In the genomic region with DNA sequence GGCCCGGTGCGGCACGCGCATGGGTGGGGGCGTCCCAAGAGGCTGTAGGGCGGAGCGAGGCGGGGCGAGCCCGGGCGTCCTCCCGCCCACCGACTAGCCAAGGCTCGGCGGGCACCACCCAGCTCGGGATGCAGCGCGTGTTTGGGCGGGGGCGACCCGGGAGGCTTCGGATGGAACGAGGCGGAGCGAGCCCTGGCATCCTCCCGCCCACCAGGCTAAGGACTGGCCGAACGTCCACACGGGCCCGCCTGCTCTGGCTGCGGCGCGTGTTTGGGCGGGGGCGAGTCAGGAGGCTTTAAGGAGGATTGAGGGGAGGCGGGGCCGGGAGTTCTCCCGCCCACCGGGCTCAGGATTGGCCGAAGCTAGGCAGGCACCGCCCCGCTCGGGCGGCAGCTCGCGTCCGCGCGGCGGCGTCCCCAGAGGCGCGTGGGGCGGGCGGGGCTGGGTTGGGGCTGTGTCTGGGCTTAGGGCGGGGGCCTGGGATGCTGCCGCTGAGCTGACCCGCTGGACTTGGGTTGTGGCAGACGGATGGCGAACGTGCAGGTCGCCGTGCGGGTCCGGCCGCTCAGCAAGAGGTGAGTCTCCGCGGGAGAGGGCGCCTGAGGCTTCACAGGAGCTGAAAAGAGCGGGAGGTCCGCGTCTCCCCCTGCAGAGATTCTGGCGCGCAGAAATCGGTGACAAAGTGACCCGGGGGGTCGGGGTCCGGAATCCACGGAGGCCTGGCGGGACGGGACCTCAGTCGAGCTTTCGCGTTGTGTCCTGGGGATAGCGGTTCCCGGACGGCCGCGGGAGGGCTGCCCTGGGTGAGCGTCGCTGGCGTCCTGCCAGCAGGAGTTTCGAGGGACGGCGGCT, we compare ENCODE assay signal across 8 cellular contexts. TPM values are rescaled to one million over a fixed set of nuclear protein-coding genes. Genes with fewer than 3 reads are reported as not detected.
DNase-seq lines count a peak whose midpoint lies in the region; ATAC-seq, FAIRE-seq and TF ChIP-seq lines count a peak whose summit lies in the region.

A gene (plus strand): TSS at position 419 of the 852 bp plus-strand sequence. CDS start 110 bp downstream, at position 529.

- no peaks in the 10 kb centered on the region for H3K27me3 ChIP-seq in right cardiac atrium (ENCODE audit: control insufficient read depth, insufficient read depth)

- ATAC-seq in GM18505 (IDR thresholded peaks at IDR 0.05; ENCODE audit: unreplicated experiment) (peak; percentile 89), HG02970 (IDR thresholded peaks at IDR 0.05; ENCODE audit: low FRiP score, unreplicated experiment) (peak; percentile 91), right cardiac atrium (peak; percentile 98)

- peak; percentile 35 for FAIRE-seq in urothelium cell line (lab: Jason Lieb, UNC)

- H3K9me3 ChIP-seq in right cardiac atrium (ENCODE audit: control insufficient read depth, low read length): no peaks in the 10 kb centered on the region

- peak within 1 kb of the TSS; percentile 77 for H3K4me3 ChIP-seq in right cardiac atrium (ENCODE audit: low read length)

- under 1% methylated on average over 95 of the region's 95 CpGs for WGBS in right cardiac atrium

- intact Hi-C loops in right cardiac atrium (cut with DNase I): no loop called here

- peak within 1 kb of the TSS; percentile 85 for H3K27ac ChIP-seq in right cardiac atrium (ENCODE audit: low read length)

- TF ChIP-seq POLR2A in GM18505 (IDR thresholded peaks at IDR 0.05; ENCODE audit: borderline replicate concordance, extremely low read depth, insufficient read depth, insufficient read length): peak; percentile 58

- peak; percentile 61 for DNase-seq in NCI-H187 treated with DMSO at 0.1 percent for 48 hours (lab: John Stamatoyannopoulos, UW)
- DNase-seq in T-helper 2 cell: peak; percentile 87 to 96 (median 89)
- peak; percentile 66 to 99 (median 98) for DNase-seq in anterior cingulate cortex (lab: John Stamatoyannopoulos, UW)
- DNase-seq in right cardiac atrium: peak; percentile 99 to 100 (median 100)
- DNase-seq in pulmonary artery endothelial cell (ENCODE audit: low read depth, low spot score): peak; percentile 95
- peak; percentile 99 for DNase-seq in urothelium cell line (ENCODE audit: low spot score)

- H3K4me1 ChIP-seq in right cardiac atrium (ENCODE audit: control insufficient read depth, insufficient read depth, low read length): peaks cover 3% of the 10 kb centered on the region

RNA-seq across cellular contexts. Expression of the gene that starts here (rescaled TPM):
- total RNA-seq in right cardiac atrium (10 to 100 TPM in 3 of 4 donors, 1 to 10 TPM in 1; 9.9 to 12.0 (median 11.5) TPM), pulmonary artery endothelial cell (4.8 and 6.5 TPM in 2 replicates)
- 8.6 TPM for polyA plus RNA-seq in right cardiac atrium

Comparison
In these comparisons a context has a peak if more than half of its experiments do, and no peak if none do; other contexts are left out.
1. Peak in every context shown above with its lines: DNase-seq, ATAC-seq, H3K4me3 ChIP-seq and H3K27ac ChIP-seq.